Comparison of ENCODE assay signal across 9 cellular contexts in genomic region chr16:84593825-84594724, GRCh38.
DNase-seq lines count a peak whose midpoint lies in the region; ATAC-seq and TF ChIP-seq lines count a peak whose summit lies in the region.
"Had no signal": no experiment of that assay in that cellular context is flagged by ENCODE, and none has a peak within 500 bp of the region (broad histone marks: within the 10 kb centered on the region; RNA-seq: fewer than 3 reads in every experiment).

No MANE protein-coding gene starts in this region.

- peak; percentile 62 for DNase-seq in NCI-H2227 treated with DMSO at 0.1 percent for 48 hours (lab: John Stamatoyannopoulos, UW)
- peak; percentile 58 to 60 for DNase-seq in activated T-helper 1 cell treated with anti-CD3 and anti-CD28 coated beads, Interleukin-2, amount 50 U/mL, for 16 hours (ENCODE audit: low read depth in 1 of 2, low spot score in 1 of 2)
- no peak for DNase-seq in 8988T
- DNase-seq in NCI-H128 (lab: John Stamatoyannopoulos, UW; ENCODE audit: unreplicated experiment): no peak

- no peak for TF ChIP-seq CTCF in HEK293 (tag by site-specific recombination; IDR thresholded peaks at IDR 0.05)

- H3K4me1 ChIP-seq in HEK293 (ENCODE audit: control insufficient read depth, insufficient read depth, low read length): no peaks in the 10 kb centered on the region

- POLR2A ChIA-PET in HEK293 (lab: Yijun Ruan, JAX): no interaction called here

- no peaks in the 10 kb centered on the region for H3K27me3 Mint-ChIP-seq in stimulated activated memory B cell treated with anti-CD40 and anti-IgM and Interleukin-4, amounts not matched to agents 10 μg/mL and 1 μg/mL and 100 μg/mL, for 72 hours

- H3K27me3 ChIP-seq in layer of hippocampus (ENCODE audit: control insufficient read depth, insufficient read depth, low read length): no peaks in the 10 kb centered on the region
- H3K27me3 ChIP-seq: SJSA1 had no signal

- ATAC-seq in GM18508 (IDR thresholded peaks at IDR 0.05; ENCODE audit: insufficient read depth, unreplicated experiment): peak; percentile 81
- ATAC-seq in stimulated activated memory B cell treated with anti-CD40 and anti-IgM and Interleukin-4, amounts not matched to agents 10 μg/mL and 1 μg/mL and 100 μg/mL, for 72 hours: peak; percentile 95

- CTCF ChIA-PET in HEK293 (lab: Yijun Ruan, JAX): no interaction called here

- H3K9me3 ChIP-seq in HEK293 (ENCODE audit: control insufficient read depth, insufficient read depth, low read depth, low read length): no peaks in the 10 kb centered on the region
- H3K9me3 ChIP-seq: SJSA1 had no signal

- H3K4me1 Mint-ChIP-seq in stimulated activated memory B cell treated with anti-CD40 and anti-IgM and Interleukin-4, amounts not matched to agents 10 μg/mL and 1 μg/mL and 100 μg/mL, for 72 hours: peaks cover 73% of the 10 kb centered on the region

- peak overlapping the region; percentile 98 for H3K4me3 Mint-ChIP-seq in stimulated activated memory B cell treated with anti-CD40 and anti-IgM and Interleukin-4, amounts not matched to agents 10 μg/mL and 1 μg/mL and 100 μg/mL, for 72 hours

- peaks cover 67% of the 10 kb centered on the region for H3K36me3 Mint-ChIP-seq in stimulated activated memory B cell treated with anti-CD40 and anti-IgM and Interleukin-4, amounts not matched to agents 10 μg/mL and 1 μg/mL and 100 μg/mL, for 72 hours

- H3K27ac ChIP-seq in HEK293 (ENCODE audit: extremely low read depth, low read depth, low read length) (no peak overlapping the region), layer of hippocampus (ENCODE audit: low read depth, low read length) (peak overlapping the region; percentile 62)
- H3K27ac ChIP-seq: SJSA1 had no signal

- H3K4me3 ChIP-seq in HEK293 (ENCODE audit: low read depth, low read length): no peak overlapping the region
- H3K4me3 ChIP-seq: SJSA1 had no signal

- peak overlapping the region; percentile 100 for H3K27ac Mint-ChIP-seq in stimulated activated memory B cell treated with anti-CD40 and anti-IgM and Interleukin-4, amounts not matched to agents 10 μg/mL and 1 μg/mL and 100 μg/mL, for 72 hours

- H3K36me3 ChIP-seq in HEK293 (ENCODE audit: control insufficient read depth in 2 of 2, insufficient read depth in 1 of 2, low read length in 2 of 2): peaks cover 0 to 12% of the 10 kb centered on the region in 2 experiments; a peak in 1 of 3 replicates

- no peaks in the 10 kb centered on the region for H3K9me3 Mint-ChIP-seq in stimulated activated memory B cell treated with anti-CD40 and anti-IgM and Interleukin-4, amounts not matched to agents 10 μg/mL and 1 μg/mL and 100 μg/mL, for 72 hours

TF ChIP-seq in HEK293, 187 proteins besides CTCF, POLR2A, EP300 and RAD21:
- TF ChIP-seq ZNF48 (tag by site-specific recombination; IDR thresholded peaks at IDR 0.05) (no peak), ZNF610 (tag by site-specific recombination; IDR thresholded peaks at IDR 0.05; ENCODE audit: borderline replicate concordance) (no peak), ZNF792 (tag by site-specific recombination; IDR thresholded peaks at IDR 0.05) (no peak), ZNF362 (tag by site-specific recombination; IDR thresholded peaks at IDR 0.05) (no peak), ZNF239 (tag by site-specific recombination; IDR thresholded peaks at IDR 0.05) (no peak), ZNF654 (tag by site-specific recombination; IDR thresholded peaks at IDR 0.05; ENCODE audit: low read depth) (no peak), SCRT2 (tag by site-specific recombination; IDR thresholded peaks at IDR 0.05) (peak; percentile 55; the same call in 1 of the 2 replicates), ZNF10 (tag by site-specific recombination; IDR thresholded peaks at IDR 0.05) (0 out of 2 replicates have a peak, but pooled peaks have one; percentile 18)
- TF ChIP-seq, protein P1, sequence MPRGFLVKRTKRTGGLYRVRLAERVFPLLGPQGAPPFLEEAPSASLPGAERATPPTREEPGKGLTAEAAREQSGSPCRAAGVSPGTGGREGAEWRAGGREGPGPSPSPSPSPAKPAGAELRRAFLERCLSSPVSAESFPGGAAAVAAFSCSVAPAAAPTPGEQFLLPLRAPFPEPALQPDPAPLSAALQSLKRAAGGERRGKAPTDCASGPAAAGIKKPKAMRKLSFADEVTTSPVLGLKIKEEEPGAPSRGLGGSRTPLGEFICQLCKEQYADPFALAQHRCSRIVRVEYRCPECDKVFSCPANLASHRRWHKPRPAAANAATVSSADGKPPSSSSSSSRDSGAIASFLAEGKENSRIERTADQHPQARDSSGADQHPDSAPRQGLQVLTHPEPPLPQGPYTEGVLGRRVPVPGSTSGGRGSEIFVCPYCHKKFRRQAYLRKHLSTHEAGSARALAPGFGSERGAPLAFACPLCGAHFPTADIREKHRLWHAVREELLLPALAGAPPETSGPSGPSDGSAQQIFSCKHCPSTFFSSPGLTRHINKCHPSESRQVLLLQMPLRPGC (tag by site-specific recombination; IDR thresholded peaks at IDR 0.05): no peak

Comparison
In these comparisons a context has a peak if more than half of its experiments do, and no peak if none do; other contexts are left out.
1. DNase-seq: peak in NCI-H2227 treated with DMSO at 0.1 percent for 48 hours (single experiment) and activated T-helper 1 cell treated with anti-CD3 and anti-CD28 coated beads, Interleukin-2, amount 50 U/mL, for 16 hours (2 of 2); none in 8988T (single experiment) and NCI-H128 (single experiment).